ENCODE assay signal across 19 cellular contexts in genomic region chr6:156191895-156192294, GRCh38.
DNase-seq lines count a peak whose midpoint lies in the region; ATAC-seq and TF ChIP-seq lines count a peak whose summit lies in the region.
"Had no signal": no experiment of that assay in that cellular context is flagged by ENCODE, and none has a peak within 500 bp of the region (broad histone marks: within the 10 kb centered on the region; RNA-seq: fewer than 3 reads in every experiment).

No MANE protein-coding gene starts in this region.

- H3K27ac ChIP-seq in CD4-positive, CD25-positive, alpha-beta regulatory T cell (ENCODE audit: insufficient read depth, low read length, poor library complexity, severe bottlenecking): no peak overlapping the region
- H3K27ac ChIP-seq in A673 (ENCODE audit: low read depth, low read length, poor library complexity, severe bottlenecking): no peak overlapping the region
- H3K27ac ChIP-seq: sigmoid colon, SJSA1, vagina had no signal

- H3K27me3 Mint-ChIP-seq in CD4-positive, CD25-positive, alpha-beta regulatory T cell: no peaks in the 10 kb centered on the region
- H3K27me3 Mint-ChIP-seq in activated CD8-positive, alpha-beta T cell treated with anti-CD3 and anti-CD28 coated beads for 36 hours: no peaks in the 10 kb centered on the region
- H3K27me3 Mint-ChIP-seq: memory B cell had no signal

- H3K36me3 Mint-ChIP-seq in CD4-positive, CD25-positive, alpha-beta regulatory T cell: peaks cover 4% of the 10 kb centered on the region
- peaks cover 1% of the 10 kb centered on the region for H3K36me3 Mint-ChIP-seq in activated CD8-positive, alpha-beta T cell treated with anti-CD3 and anti-CD28 coated beads for 36 hours (ENCODE audit: low read depth)
- H3K36me3 Mint-ChIP-seq: natural killer cell had no signal

- WGBS in lower leg skin, 2 donors: 32 to 54% methylated on average over 3 of the region's 3 CpGs

- DNase-seq in CD4-positive, CD25-positive, alpha-beta regulatory T cell: peak in 1 of 3 donors; percentile 64
- no peak for DNase-seq in activated CD8-positive, alpha-beta T cell treated with anti-CD3 and anti-CD28 coated beads for 36 hours
- DNase-seq in SKM-1 (lab: John Stamatoyannopoulos, UW; ENCODE audit: unreplicated experiment) (no peak), DMS 273 (lab: John Stamatoyannopoulos, UW; ENCODE audit: unreplicated experiment) (no peak), A673 (ENCODE audit: low spot score) (no peak), lower leg skin (ENCODE audit: low spot score in 2 of 2) (no peak)
- DNase-seq: dermis blood vessel endothelial cell, Karpas-422, kidney, natural killer cell, NCI-H1105, NCI-H2107, NCI-H526, sigmoid colon had no signal

- no peaks in the 10 kb centered on the region for H3K27me3 ChIP-seq in CD4-positive, CD25-positive, alpha-beta regulatory T cell (ENCODE audit: control insufficient read depth, insufficient read depth, low read length)
- no peaks in the 10 kb centered on the region for H3K27me3 ChIP-seq in A673 (replicated peaks; ENCODE audit: insufficient read depth, low read depth, low read length, poor library complexity)
- H3K27me3 ChIP-seq: sigmoid colon, SJSA1, vagina had no signal

- no peaks in the 10 kb centered on the region for H3K36me3 ChIP-seq in CD4-positive, CD25-positive, alpha-beta regulatory T cell (ENCODE audit: control insufficient read depth, insufficient read depth, low read length)
- no peaks in the 10 kb centered on the region for H3K36me3 ChIP-seq in A673 (ENCODE audit: insufficient read depth, low read length, poor library complexity, severe bottlenecking)
- H3K36me3 ChIP-seq: sigmoid colon, SJSA1, vagina had no signal

- no peak for TF ChIP-seq CTCF in activated CD8-positive, alpha-beta T cell treated with anti-CD3 and anti-CD28 coated beads for 36 hours (IDR thresholded peaks at IDR 0.05)
- no peak for TF ChIP-seq CTCF in A673 (conservative IDR thresholded peaks at IDR 0.05; ENCODE audit: low read depth, low read length)
- TF ChIP-seq CTCF in lower leg skin (IDR thresholded peaks at IDR 0.05): no peak

- TF ChIP-seq POLR2A in lower leg skin (IDR thresholded peaks at IDR 0.05): no peak

- peak; percentile 55 to 69 for ATAC-seq in CD4-positive, CD25-positive, alpha-beta regulatory T cell (ENCODE audit: low read depth in 2 of 2)
- ATAC-seq in GM18499 (IDR thresholded peaks at IDR 0.05; ENCODE audit: insufficient read depth, unreplicated experiment) (peak; percentile 91), HG02610 (IDR thresholded peaks at IDR 0.05; ENCODE audit: unreplicated experiment) (peak; percentile 85)
- ATAC-seq in activated CD8-positive, alpha-beta T cell treated with anti-CD3 and anti-CD28 coated beads for 36 hours: peak; percentile 94
- ATAC-seq: natural killer cell had no signal

- peak overlapping the region in 1 of 3 donors; percentile 22 for H3K27ac Mint-ChIP-seq in CD4-positive, CD25-positive, alpha-beta regulatory T cell
- H3K27ac Mint-ChIP-seq in activated CD8-positive, alpha-beta T cell treated with anti-CD3 and anti-CD28 coated beads for 36 hours: peak overlapping the region; percentile 63
- H3K27ac Mint-ChIP-seq: memory B cell, natural killer cell had no signal

- CTCF ChIA-PET in activated CD8-positive, alpha-beta T cell treated with anti-CD3 and anti-CD28 coated beads for 36 hours (lab: Charles Lee): interaction anchor here (1.0 kb wide), 1 partner anchor 123 kb away, joined by 4 read pairs; no protein-coding TSS in a partner anchor
- CTCF ChIA-PET in A673 (lab: Charles Lee): no interaction called here

- peaks cover 6% of the 10 kb centered on the region for H3K4me1 ChIP-seq in CD4-positive, CD25-positive, alpha-beta regulatory T cell (ENCODE audit: control insufficient read depth, insufficient read depth, low read length, poor library complexity, severe bottlenecking)
- no peaks in the 10 kb centered on the region for H3K4me1 ChIP-seq in A673 (ENCODE audit: insufficient read depth, low read length, poor library complexity, severe bottlenecking)
- H3K4me1 ChIP-seq: sigmoid colon, SJSA1, vagina had no signal

- POLR2A ChIA-PET in activated CD8-positive, alpha-beta T cell treated with anti-CD3 and anti-CD28 coated beads for 36 hours (lab: Charles Lee): no interaction called here
- POLR2A ChIA-PET in A673 (lab: Charles Lee; ENCODE audit: low non-redundant PET): no interaction called here

- no TSS peak for BruUV-seq in A673 (replicated peaks; lab: Mats Ljungman, UMichigan)

- no peak overlapping the region for H3K4me3 ChIP-seq in CD4-positive, CD25-positive, alpha-beta regulatory T cell (ENCODE audit: low read depth, low read length)
- H3K4me3 ChIP-seq in A673 (ENCODE audit: low read depth, low read length, poor library complexity, severe bottlenecking) (no peak overlapping the region), lower leg skin (ENCODE audit: low read depth, poor library complexity, severe bottlenecking) (no peak overlapping the region)
- H3K4me3 ChIP-seq: sigmoid colon, SJSA1, vagina had no signal

- no peaks in the 10 kb centered on the region for H3K9me3 ChIP-seq in CD4-positive, CD25-positive, alpha-beta regulatory T cell (ENCODE audit: control insufficient read depth in 2 of 2, low read length in 2 of 2)
- H3K9me3 ChIP-seq in A673 (ENCODE audit: low read depth, low read length, poor library complexity, severe bottlenecking): no peaks in the 10 kb centered on the region
- H3K9me3 ChIP-seq: sigmoid colon, SJSA1, vagina had no signal

- intact Hi-C loops in activated CD8-positive, alpha-beta T cell treated with anti-CD3 and anti-CD28 coated beads for 36 hours (cut with micrococcal nuclease): no loop called here
- intact Hi-C loops in A673 (cut with micrococcal nuclease; ENCODE audit: unreplicated experiment) (no loop called here), lower leg skin (cut with DNase I; ENCODE audit: low total_unique reads) (no loop called here)

- H3K9me3 Mint-ChIP-seq in CD4-positive, CD25-positive, alpha-beta regulatory T cell: peaks cover 0 to 2% (median 0%) of the 10 kb centered on the region in 7 donors
- peaks cover 1% of the 10 kb centered on the region for H3K9me3 Mint-ChIP-seq in activated CD8-positive, alpha-beta T cell treated with anti-CD3 and anti-CD28 coated beads for 36 hours

- peak overlapping the region in 2 of 4 donors; percentile 12 to 18 for H3K4me3 Mint-ChIP-seq in CD4-positive, CD25-positive, alpha-beta regulatory T cell
- no peak overlapping the region for H3K4me3 Mint-ChIP-seq in activated CD8-positive, alpha-beta T cell treated with anti-CD3 and anti-CD28 coated beads for 36 hours
- H3K4me3 Mint-ChIP-seq: memory B cell, natural killer cell had no signal

- H3K4me1 Mint-ChIP-seq in CD4-positive, CD25-positive, alpha-beta regulatory T cell: peaks cover 4 to 23% (median 11%) of the 10 kb centered on the region in 4 donors
- peaks cover 17% of the 10 kb centered on the region for H3K4me1 Mint-ChIP-seq in activated CD8-positive, alpha-beta T cell treated with anti-CD3 and anti-CD28 coated beads for 36 hours (ENCODE audit: low read depth)
- H3K4me1 Mint-ChIP-seq: natural killer cell had no signal
